Comparison of ENCODE assay signal across 8 cellular contexts in the genomic region with DNA sequence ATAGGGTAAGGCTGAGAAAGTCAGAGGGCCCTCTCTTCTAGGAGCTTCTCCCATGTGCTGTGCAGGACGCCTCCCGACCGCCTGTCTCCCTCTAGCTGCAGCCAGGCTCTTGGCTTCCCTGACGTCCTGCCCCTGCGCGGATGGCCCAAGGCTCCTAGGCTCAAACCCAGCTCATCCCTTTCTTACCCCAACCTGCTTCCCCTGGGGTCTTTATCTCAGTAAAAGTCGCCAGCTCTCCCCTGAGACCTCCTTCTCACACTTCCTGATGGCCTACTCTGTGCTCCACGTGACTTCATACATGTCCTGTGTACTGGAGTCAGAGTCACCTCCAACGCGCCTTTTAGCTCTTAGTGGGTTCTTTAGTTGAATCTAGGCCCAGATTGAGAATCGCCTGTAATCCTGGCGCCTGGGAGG. TPM values are rescaled to one million over a fixed set of nuclear protein-coding genes. Genes with fewer than 3 reads are reported as not detected.
A peak's percentile ranks its signal among the peaks of the same experiment; 100 is the strongest.
DNase-seq lines count a peak whose midpoint lies in the region; ATAC-seq and TF ChIP-seq lines count a peak whose summit lies in the region.

No MANE protein-coding gene starts in this region.

- no peaks in the 10 kb centered on the region for H3K9me3 ChIP-seq in spleen

- H3K36me3 Mint-ChIP-seq in MCF 10A (ENCODE audit: insufficient read depth, unreplicated experiment): peaks cover 27% of the 10 kb centered on the region
- H3K36me3 Mint-ChIP-seq in immature natural killer cell: peaks cover 0 to 5% (median 4%) of the 10 kb centered on the region in 3 donors

- H3K27me3 ChIP-seq in spleen (replicated peaks in 1 of 7): no peaks in the 10 kb centered on the region

- POLR2A ChIA-PET in MCF 10A (lab: Yijun Ruan, JAX): interaction anchor here (0.6 to 3.5 kb wide), 26 partner anchors 9 to 500 kb away, joined by 3 to 104 read pairs (median 6); a partner anchor contains a TSS

- H3K27me3 Mint-ChIP-seq in MCF 10A (ENCODE audit: insufficient read depth, unreplicated experiment) (no peaks in the 10 kb centered on the region), immature natural killer cell (ENCODE audit: low read depth in 3 of 3) (peaks cover 2 to 7% (median 3%) of the 10 kb centered on the region in 3 donors)

- H3K9me3 Mint-ChIP-seq in MCF 10A (ENCODE audit: unreplicated experiment): no peaks in the 10 kb centered on the region
- no peaks in the 10 kb centered on the region for H3K9me3 Mint-ChIP-seq in immature natural killer cell

- peak overlapping the region; percentile 86 to 96 (median 96) for H3K27ac ChIP-seq in spleen

- intact Hi-C loops in MCF 10A (cut with micrococcal nuclease): loop anchor here (1.0 to 2.0 kb wide), 4 partner anchors 23 to 63 kb away; a partner anchor contains a TSS
- intact Hi-C loops in spleen (cut with DNase I; ENCODE audit: low total_unique reads): no loop called here

- DNase-seq in C1 segment of cervical spinal cord (lab: John Stamatoyannopoulos, UW) (peak in 8 of 14 donors; percentile 24 to 64 (median 41)), NB4 (ENCODE audit: low read depth) (peak; percentile 87), T-helper 9 cell (peak; percentile 44), MCF 10A (ENCODE audit: unreplicated experiment) (peak; percentile 49), immature natural killer cell (peak; percentile 35 to 41 (median 39)), spleen (peak; percentile 91), GOT3 (lab: John Stamatoyannopoulos, UW) (no peak)

- 20 to 25% (median 22%) methylated on average over 12 of the region's 12 CpGs for WGBS in spleen, 5 donors

- H3K27ac Mint-ChIP-seq in MCF 10A (ENCODE audit: low read depth, unreplicated experiment): peak overlapping the region; percentile 95
- H3K27ac Mint-ChIP-seq in immature natural killer cell: peak overlapping the region; percentile 91 to 99 (median 97)

- CTCF ChIA-PET in MCF 10A (lab: Yijun Ruan, JAX): interaction anchor here (0.6 to 3.4 kb wide), 21 partner anchors 8 to 493 kb away, joined by 3 to 28 read pairs (median 5); a partner anchor contains a TSS

- H3K4me3 ChIP-seq in NB4 (ENCODE audit: low read depth, low read length) (peak overlapping the region; percentile 84), spleen (peak overlapping the region; percentile 62 to 85 (median 74))

- TF ChIP-seq POLR2A in NB4 (IDR thresholded peaks at IDR 0.05; ENCODE audit: extremely low read depth, insufficient read length) (peak; percentile 33), spleen (IDR thresholded peaks at IDR 0.05) (no peak)

- TF ChIP-seq CTCF in NB4 (IDR thresholded peaks at IDR 0.05; ENCODE audit: low read depth, low read length) (peak; percentile 59), MCF 10A (IDR thresholded peaks at IDR 0.05; ENCODE audit: unreplicated experiment) (peak; percentile 17), spleen (IDR thresholded peaks at IDR 0.05 in 8 of 11, conservative IDR thresholded peaks at IDR 0.05 in 3 of 11) (peak; percentile 23 to 80 (median 67))

- H3K36me3 ChIP-seq in spleen: peaks cover 0 to 24% (median 18%) of the 10 kb centered on the region in 6 donors

- peaks cover 7 to 54% (median 32%) of the 10 kb centered on the region in 6 donors for H3K4me1 ChIP-seq in spleen

- no TSS peak for BruUV-seq in MCF 10A (replicated peaks; lab: Mats Ljungman, UMichigan)

- peaks cover 6% of the 10 kb centered on the region for H3K4me1 Mint-ChIP-seq in MCF 10A (ENCODE audit: insufficient read depth, unreplicated experiment)
- H3K4me1 Mint-ChIP-seq in immature natural killer cell: peaks cover 27 to 36% of the 10 kb centered on the region in 2 donors

- H3K4me3 Mint-ChIP-seq in MCF 10A (ENCODE audit: unreplicated experiment): peak overlapping the region; percentile 91
- H3K4me3 Mint-ChIP-seq in immature natural killer cell: peak overlapping the region; percentile 91 to 98 (median 92)

- peak; percentile 40 for ATAC-seq in GM19467 (IDR thresholded peaks at IDR 0.05; ENCODE audit: unreplicated experiment)

RNA-seq across cellular contexts. Expression of a gene that starts 1.1 kb away (rescaled TPM):
- 13.7 TPM in 2 replicates for total RNA-seq in MCF 10A (2022)
- polyA plus RNA-seq in immature natural killer cell: 10 to 100 TPM in 1 of 3 donors, 1 to 10 TPM in 2; 7.4 to 10.2 (median 8.3) TPM
- 10 to 100 TPM in 6 of 7 donors, 1 to 10 TPM in 1; 7.7 to 16.1 (median 14.0) TPM for total RNA-seq in spleen
- 1 to 10 TPM; 5.9 to 8.3 (median 6.4) TPM for polyA plus RNA-seq in spleen

RNA-seq across cellular contexts. Expression of a gene that starts 9.4 kb away (rescaled TPM):
- total RNA-seq in MCF 10A (2022) (38.6 and 39.3 TPM in 2 replicates), spleen (10 to 100 TPM; 17.2 to 27.3 (median 25.5) TPM)
- polyA plus RNA-seq in immature natural killer cell (1 to 10 TPM in 2 of 3 donors, under 1 TPM in 1; 0.15 to 1.7 (median 1.3) TPM), spleen (10 to 100 TPM; 17.0 to 33.1 (median 21.6) TPM)

RNA-seq across cellular contexts. Expression of a gene that starts 22.4 kb away (rescaled TPM):
- total RNA-seq in MCF 10A (2022) (8.3 and 10.6 TPM in 2 replicates), spleen (10 to 100 TPM; 11.6 to 18.6 (median 13.5) TPM)
- polyA plus RNA-seq in immature natural killer cell (1 to 10 TPM; 1.3 to 6.3 (median 2.3) TPM), spleen (1 to 10 TPM; 3.4 to 7.4 (median 4.1) TPM)

RNA-seq across cellular contexts. Expression of a gene that starts 35.7 kb away (rescaled TPM):
- total RNA-seq in MCF 10A (2022) (9.0 and 11.6 TPM in 2 replicates), spleen (10 to 100 TPM; 10.7 to 26.3 (median 19.7) TPM)
- polyA plus RNA-seq in immature natural killer cell (10 to 100 TPM; 31.9 to 39.0 (median 33.6) TPM), spleen (10 to 100 TPM; 27.5 to 43.5 (median 40.8) TPM)

RNA-seq across cellular contexts. Expression of a gene that starts 49.7 kb away (rescaled TPM):
- total RNA-seq in MCF 10A (2022) (12.8 and 16.3 TPM in 2 replicates), spleen (10 to 100 TPM; 16.5 to 22.1 (median 18.6) TPM)
- polyA plus RNA-seq in immature natural killer cell (1 to 10 TPM; 1.2 to 3.3 (median 1.9) TPM), spleen (1 to 10 TPM; 3.1 to 7.1 (median 3.5) TPM)

Comparison
In these comparisons a context has a peak if more than half of its experiments do, and no peak if none do; other contexts are left out.
1. CTCF ChIP-seq: peak in every context shown above with its lines; median percentile 67 in spleen; 59 in NB4; 17 in MCF 10A.